In genomic region chr2:41994177-41994576, GRCh38 we compare ENCODE assay signal across 15 cellular contexts. TPM values are rescaled to one million over a fixed set of nuclear protein-coding genes. Genes with fewer than 3 reads are reported as not detected.
DNase-seq lines count a peak whose midpoint lies in the region; ATAC-seq and TF ChIP-seq lines count a peak whose summit lies in the region.
"Had no signal": no experiment of that assay in that cellular context is flagged by ENCODE, and none has a peak within 500 bp of the region (broad histone marks: within the 10 kb centered on the region; RNA-seq: fewer than 3 reads in every experiment).

No MANE protein-coding gene starts in this region.

- 0 out of 2 replicates have a peak, but pooled peaks cover 6% of the 10 kb centered on the region for H3K9me1 ChIP-seq in IMR-90 (ENCODE audit: insufficient read depth, low read length)

- in situ Hi-C loops in IMR-90 (cut with MboI; ENCODE audit: low sequenced_read_pairs) = no loop called here

- H4K5ac ChIP-seq in IMR-90 (ENCODE audit: low read depth, low read length) = no peak overlapping the region

- H3K36me3 ChIP-seq in IMR-90 (ENCODE audit: control insufficient read depth, insufficient read depth, low read length) = no peaks in the 10 kb centered on the region
- H3K36me3 ChIP-seq: adrenal gland; BLaER1 treated with 17β-estradiol and CSF1 and Interleukin-3, amounts not matched to agents 10 nM and 100 nM; Peyer's patch had no signal

- TF ChIP-seq CTCF in AG10803 (conservative IDR thresholded peaks at IDR 0.05; ENCODE audit: low read length) (no peak), IMR-90 (conservative IDR thresholded peaks at IDR 0.05; ENCODE audit: low read depth, low read length) (no peak), epithelial cell of esophagus (IDR thresholded peaks at IDR 0.05; ENCODE audit: insufficient read depth, low read depth, low read length, missing control alignments) (no peak), CD14-positive monocyte (IDR thresholded peaks at IDR 0.05) (no peak)

- no peak overlapping the region for H3K4me3 ChIP-seq in AG10803 (ENCODE audit: low read length)
- no peak overlapping the region for H3K4me3 ChIP-seq in IMR-90 (ENCODE audit: insufficient read depth, low read depth, low read length)
- H3K4me3 ChIP-seq in epithelial cell of esophagus (ENCODE audit: low read length) = no peak overlapping the region
- H3K4me3 ChIP-seq: adrenal gland; BLaER1 treated with 17β-estradiol and CSF1 and Interleukin-3, amounts not matched to agents 10 nM and 100 nM; Peyer's patch had no signal

- no peak overlapping the region for H2AK5ac ChIP-seq in IMR-90 (ENCODE audit: low read depth, low read length)

- no peak overlapping the region for H3K27ac ChIP-seq in IMR-90 (ENCODE audit: insufficient read depth, low read length)
- H3K27ac ChIP-seq: adrenal gland; BLaER1 treated with 17β-estradiol and CSF1 and Interleukin-3, amounts not matched to agents 10 nM and 100 nM; Peyer's patch had no signal

- no peak overlapping the region for H3K18ac ChIP-seq in IMR-90 (ENCODE audit: low read depth, low read length)

- no peak overlapping the region for H2BK15ac ChIP-seq in IMR-90 (ENCODE audit: low read depth, low read length)

- no peaks in the 10 kb centered on the region for H3K4me1 Mint-ChIP-seq in CD14-positive monocyte

- no peak overlapping the region for H3K56ac ChIP-seq in IMR-90 (ENCODE audit: extremely low read depth, insufficient read depth, low read length)

- H3K4me2 ChIP-seq in IMR-90 (ENCODE audit: low read depth, low read length) = no peak overlapping the region
- H3K4me2 ChIP-seq: BLaER1 treated with 17β-estradiol and CSF1 and Interleukin-3, amounts not matched to agents 10 nM and 100 nM had no signal

- H4K20me1 ChIP-seq in IMR-90 (ENCODE audit: insufficient read depth, low read length) = no peaks in the 10 kb centered on the region
- H4K20me1 ChIP-seq: BLaER1 treated with 17β-estradiol and CSF1 and Interleukin-3, amounts not matched to agents 10 nM and 100 nM had no signal

- H3K9ac ChIP-seq in IMR-90 (ENCODE audit: low read depth, low read length) = no peak overlapping the region
- H3K9ac ChIP-seq: BLaER1 treated with 17β-estradiol and CSF1 and Interleukin-3, amounts not matched to agents 10 nM and 100 nM had no signal

- DNase-seq in AG10803 (ENCODE audit: low read depth) (peak; percentile 93), IMR-90 (peak; percentile 10), epithelial cell of esophagus (ENCODE audit: low read depth) (peak; percentile 5), myocyte (ENCODE audit: low read depth) (peak; percentile 24), globus pallidus (ENCODE audit: low spot score) (no peak), CD14-positive monocyte (ENCODE audit: low spot score) (no peak), NCI-H1048 (lab: John Stamatoyannopoulos, UW) (no peak)
- DNase-seq: activated CD4-positive, alpha-beta memory T cell treated with anti-CD3 and anti-CD28 coated beads for 36 hours; DMS79; NCI-H1930; NCI-H774; Peyer's patch had no signal

- H3K4ac ChIP-seq in IMR-90 (ENCODE audit: low read depth, low read length) = no peak overlapping the region

- CTCF ChIA-PET in IMR-90 (lab: Yijun Ruan, JAX) = no interaction called here

- dilution Hi-C loops in IMR-90 (cut with HindIII; ENCODE audit: low sequenced_read_pairs, unreplicated experiment) = no loop called here

- H3K14ac ChIP-seq in IMR-90 (replicated peaks; ENCODE audit: low read depth, low read length) = no peak overlapping the region

- intact Hi-C loops in IMR-90 (cut with micrococcal nuclease) (no loop called here), CD14-positive monocyte (cut with micrococcal nuclease) (no loop called here)

- no peak overlapping the region for H3K23ac ChIP-seq in IMR-90 (ENCODE audit: low read depth, low read length)

- H4K8ac ChIP-seq in IMR-90 (ENCODE audit: low read depth in 2 of 2, low read length in 2 of 2) = no peak overlapping the region

- TF ChIP-seq RAD21 in IMR-90 (IDR thresholded peaks at IDR 0.05; ENCODE audit: low read length) = no peak

- H3K79me1 ChIP-seq in IMR-90 (ENCODE audit: low read depth in 1 of 2, low read length in 2 of 2) = no peaks in the 10 kb centered on the region

- no peak for ATAC-seq in IMR-90 (ENCODE audit: low read depth)
- no peak for ATAC-seq in HG03159 (IDR thresholded peaks at IDR 0.05; ENCODE audit: unreplicated experiment)

- H3K36me3 Mint-ChIP-seq in CD14-positive monocyte = no peaks in the 10 kb centered on the region
- H3K36me3 Mint-ChIP-seq: activated CD4-positive, alpha-beta memory T cell treated with anti-CD3 and anti-CD28 coated beads for 36 hours had no signal

- H4K91ac ChIP-seq in IMR-90 (ENCODE audit: insufficient read depth, low read depth, low read length) = no peak overlapping the region

- H2AK9ac ChIP-seq in IMR-90 (replicated peaks; ENCODE audit: low read depth, low read length, poor library complexity) = no peak overlapping the region

- H3K27ac Mint-ChIP-seq in CD14-positive monocyte = no peak overlapping the region
- H3K27ac Mint-ChIP-seq: activated CD4-positive, alpha-beta memory T cell treated with anti-CD3 and anti-CD28 coated beads for 36 hours had no signal

- H2BK5ac ChIP-seq in IMR-90 (ENCODE audit: low read depth, low read length, poor library complexity, severe bottlenecking) = no peak overlapping the region

- H3K4me3 Mint-ChIP-seq in CD14-positive monocyte = no peak overlapping the region
- H3K4me3 Mint-ChIP-seq: activated CD4-positive, alpha-beta memory T cell treated with anti-CD3 and anti-CD28 coated beads for 36 hours had no signal

- H3K4me1 ChIP-seq in IMR-90 (ENCODE audit: control insufficient read depth, insufficient read depth, low read length) = peaks cover 5% of the 10 kb centered on the region; the same call in 1 of the 2 replicates
- H3K4me1 ChIP-seq: Peyer's patch had no signal

- 94% methylated on average over 5 of the region's 5 CpGs; no CpG with 5 or more reads in 1 of the 2 experiments for WGBS in IMR-90 (ENCODE audit: extremely low coverage in 2 of 2, insufficient read length in 1 of 2), 2 experiments

- BruUV-seq in IMR-90 (replicated peaks; lab: Mats Ljungman, UMichigan) = no TSS peak

- no peak overlapping the region for H2BK20ac ChIP-seq in IMR-90 (ENCODE audit: low read depth, low read length)

- H2BK120ac ChIP-seq in IMR-90 (ENCODE audit: low read depth, low read length) = no peak overlapping the region

- H3K9me3 Mint-ChIP-seq in CD14-positive monocyte = peaks cover 0 to 11% (median 5%) of the 10 kb centered on the region in 7 donors

- peaks cover 26% of the 10 kb centered on the region for H3K27me3 ChIP-seq in IMR-90 (ENCODE audit: control insufficient read depth, insufficient read depth, low read length)
- H3K27me3 ChIP-seq: adrenal gland; BLaER1 treated with 17β-estradiol and CSF1 and Interleukin-3, amounts not matched to agents 10 nM and 100 nM; Peyer's patch had no signal

- POLR2A ChIA-PET in IMR-90 (lab: Charles Lee; ENCODE audit: unreplicated experiment) = no interaction called here

- TF ChIP-seq POLR2A in IMR-90 (IDR thresholded peaks at IDR 0.05; ENCODE audit: low read depth, low read length) = no peak

- H3K9me3 ChIP-seq in IMR-90 (ENCODE audit: control insufficient read depth, insufficient read depth, low read length) = no peaks in the 10 kb centered on the region
- H3K9me3 ChIP-seq: adrenal gland, Peyer's patch had no signal

- peaks cover 0 to 15% (median 4%) of the 10 kb centered on the region in 3 donors for H3K27me3 Mint-ChIP-seq in CD14-positive monocyte (ENCODE audit: low read depth in 3 of 3)

- H2AFZ ChIP-seq in IMR-90 (replicated peaks; ENCODE audit: low read length, poor library complexity) = no peak overlapping the region

TF ChIP-seq in IMR-90, 13 proteins besides CTCF, POLR2A, EP300 and RAD21:
- no peak for TF ChIP-seq CHD1 (IDR thresholded peaks at IDR 0.05; ENCODE audit: low read depth, low read length)
- no peak for TF ChIP-seq USF2 (IDR thresholded peaks at IDR 0.05; ENCODE audit: low read depth, low read length)
- TF ChIP-seq FOS (IDR thresholded peaks at IDR 0.05; ENCODE audit: low read depth, low read length) = no peak
- TF ChIP-seq, protein P1, sequence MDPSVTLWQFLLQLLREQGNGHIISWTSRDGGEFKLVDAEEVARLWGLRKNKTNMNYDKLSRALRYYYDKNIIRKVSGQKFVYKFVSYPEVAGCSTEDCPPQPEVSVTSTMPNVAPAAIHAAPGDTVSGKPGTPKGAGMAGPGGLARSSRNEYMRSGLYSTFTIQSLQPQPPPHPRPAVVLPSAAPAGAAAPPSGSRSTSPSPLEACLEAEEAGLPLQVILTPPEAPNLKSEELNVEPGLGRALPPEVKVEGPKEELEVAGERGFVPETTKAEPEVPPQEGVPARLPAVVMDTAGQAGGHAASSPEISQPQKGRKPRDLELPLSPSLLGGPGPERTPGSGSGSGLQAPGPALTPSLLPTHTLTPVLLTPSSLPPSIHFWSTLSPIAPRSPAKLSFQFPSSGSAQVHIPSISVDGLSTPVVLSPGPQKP (IDR thresholded peaks at IDR 0.05; ENCODE audit: borderline replicate concordance, low read depth, low read length) = no peak
- no peak for TF ChIP-seq CEBPB (IDR thresholded peaks at IDR 0.05; ENCODE audit: low read depth, low read length)
- no peak for TF ChIP-seq MAZ (IDR thresholded peaks at IDR 0.05; ENCODE audit: borderline replicate concordance, low read depth, low read length)
- TF ChIP-seq MAFK (IDR thresholded peaks at IDR 0.05; ENCODE audit: low read depth, low read length) = no peak
- TF ChIP-seq MXI1 (IDR thresholded peaks at IDR 0.05; ENCODE audit: borderline replicate concordance, low read depth, low read length) = no peak
- no peak for TF ChIP-seq RCOR1 (IDR thresholded peaks at IDR 0.05; ENCODE audit: insufficient replicate concordance, low read length)
- TF ChIP-seq NFE2L2 (IDR thresholded peaks at IDR 0.05; ENCODE audit: low read depth, low read length) = no peak
- no peak for TF ChIP-seq SMC3 (IDR thresholded peaks at IDR 0.05; ENCODE audit: low read depth, low read length)
- TF ChIP-seq RFX5 (IDR thresholded peaks at IDR 0.05; ENCODE audit: low read depth, low read length) = no peak
- TF ChIP-seq BHLHE40 (IDR thresholded peaks at IDR 0.05; ENCODE audit: low read depth, low read length) = no peak

RNA-seq across cellular contexts. Expression of gene PKDCC, which starts 53.6 kb away (rescaled TPM):
- total RNA-seq in IMR-90 (2012; rRNA removed) (50.3 and 55.6 TPM in 2 replicates), myocyte (23.6 and 45.0 TPM in 2 replicates)
- polyA plus RNA-seq in IMR-90 (2012; rRNA removed) (67.4 and 95.7 TPM in 2 replicates), CD14-positive monocyte (not detected)
- polyA plus RNA-seq in IMR-90 (2012; cell fraction: cytosol; rRNA removed) = 40.2 and 112 TPM in 2 replicates
- 310 and 597 TPM in 2 replicates for polyA plus RNA-seq in IMR-90 (2012; cell fraction: nucleus; rRNA removed; ENCODE audit: low replicate concordance)
- 29.9 TPM for polyA plus RNA-seq in myocyte (2012)
- total RNA-seq: activated CD4-positive, alpha-beta memory T cell treated with anti-CD3 and anti-CD28 coated beads for 36 hours had no signal

Comparison
In these comparisons a context has a peak if more than half of its experiments do, and no peak if none do; other contexts are left out.
1. DNase-seq: peak in AG10803 (single experiment), IMR-90 (single experiment), epithelial cell of esophagus (single experiment) and myocyte (single experiment); none in globus pallidus (single experiment), CD14-positive monocyte (single experiment) and NCI-H1048 (single experiment).